8 cellular contexts compared by ENCODE assay signal in the genomic region with DNA sequence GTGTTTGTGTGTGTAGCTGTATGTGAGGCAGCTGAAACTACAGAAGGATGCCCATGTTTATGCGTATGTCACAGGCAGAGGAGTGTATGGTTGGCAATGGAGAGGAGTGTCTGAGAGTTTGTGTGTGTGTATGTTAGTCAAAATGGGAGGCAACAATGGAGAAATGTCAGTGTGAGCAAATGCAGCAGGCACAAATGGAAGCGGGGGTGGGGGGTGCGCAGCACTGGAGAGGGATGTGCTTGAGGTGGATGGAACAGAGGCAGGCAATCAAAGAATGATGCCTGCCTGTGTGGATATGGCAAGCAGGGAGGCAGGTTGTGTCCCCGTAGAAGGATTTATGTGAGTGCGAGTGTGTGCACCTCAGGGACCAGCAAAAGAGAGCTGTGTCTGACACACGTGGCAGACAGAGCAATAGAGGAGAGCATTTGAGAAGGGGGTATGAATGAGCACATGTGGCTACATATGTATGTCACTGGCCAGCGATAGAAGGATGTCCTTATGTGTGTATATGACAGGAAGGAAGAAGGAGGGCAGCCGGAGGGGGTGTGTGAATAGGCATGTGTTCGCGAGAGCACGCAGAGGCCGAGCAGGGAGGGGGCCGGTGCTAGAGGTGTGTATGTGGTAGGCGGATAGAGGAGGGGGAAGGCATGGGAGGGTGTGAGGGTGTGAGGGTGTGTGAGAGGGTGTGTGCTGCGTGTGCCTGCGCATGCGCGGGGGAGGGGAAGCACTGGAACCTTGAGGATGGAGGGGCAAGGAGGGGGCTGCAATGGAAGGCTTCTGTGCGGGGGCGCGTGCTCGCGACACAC. TPM values are rescaled to one million over a fixed set of nuclear protein-coding genes. Genes with fewer than 3 reads are reported as not detected.
DNase-seq lines count a peak whose midpoint lies in the region; ATAC-seq, FAIRE-seq and TF ChIP-seq lines count a peak whose summit lies in the region.

No MANE protein-coding gene starts in this region.

- RAD21 ChIA-PET in HCT116 (lab: Charles Lee; ENCODE audit: low non-redundant PET in 1 of 2, low total read pairs in 2 of 2, uncharacterized antibody in 2 of 2, unreplicated experiment in 2 of 2) = no interaction called here

- H3K79me2 ChIP-seq in DND-41 (ENCODE audit: insufficient read depth, low read length) = no peaks in the 10 kb centered on the region
- H3K79me2 ChIP-seq in HCT116 (ENCODE audit: insufficient read depth, low read length) = no peaks in the 10 kb centered on the region

- no peaks in the 10 kb centered on the region for H3K9me3 ChIP-seq in DND-41 (ENCODE audit: insufficient read depth, low read length, severe bottlenecking)
- H3K9me3 ChIP-seq in HCT116 (ENCODE audit: control insufficient read depth in 1 of 2, insufficient read depth in 1 of 2, low read depth in 1 of 2, low read length in 2 of 2) = no peaks in the 10 kb centered on the region
- no peaks in the 10 kb centered on the region for H3K9me3 ChIP-seq in Panc1 (ENCODE audit: control insufficient read depth, insufficient read depth, low read depth, low read length)
- H3K9me3 ChIP-seq in pancreas = no peaks in the 10 kb centered on the region
- no peaks in the 10 kb centered on the region for H3K9me3 ChIP-seq in upper lobe of left lung

- no peak overlapping the region for H2AFZ ChIP-seq in DND-41 (ENCODE audit: low read depth, low read length)
- H2AFZ ChIP-seq in HCT116 (ENCODE audit: low read depth, low read length, poor library complexity, severe bottlenecking) = no peak overlapping the region

- TF ChIP-seq EP300 in upper lobe of left lung (IDR thresholded peaks at IDR 0.05) = no peak

- H3K27me3 ChIP-seq in DND-41 (ENCODE audit: insufficient read depth, low read length, poor library complexity) (no peaks in the 10 kb centered on the region), HCT116 (ENCODE audit: insufficient read depth, low read length) (no peaks in the 10 kb centered on the region), Panc1 (ENCODE audit: control insufficient read depth, insufficient read depth, low read length) (no peaks in the 10 kb centered on the region), pancreas (no peaks in the 10 kb centered on the region), upper lobe of left lung (no peaks in the 10 kb centered on the region)

- H3K27ac ChIP-seq in DND-41 (ENCODE audit: low read length) (no peak overlapping the region), HCT116 (ENCODE audit: low read depth, low read length) (no peak overlapping the region), Panc1 (ENCODE audit: low read length) (no peak overlapping the region), pancreas (no peak overlapping the region), upper lobe of left lung (peak overlapping the region in 3 of 4 donors; percentile 51 to 83 (median 79))

- no peak for FAIRE-seq in pancreas (lab: Jason Lieb, UNC)

- ATAC-seq in DND-41 (ENCODE audit: insufficient read depth, low read depth) (no peak), HCT116 (no peak), Panc1 (peak; percentile 68), pancreas (peak; percentile 66 to 78 (median 76)), upper lobe of left lung (ENCODE audit: low FRiP score in 2 of 2) (peak; percentile 69 to 79)

- 20 to 42% methylated on average over 23 of the region's 23 CpGs for WGBS in pancreas, 2 donors
- WGBS in upper lobe of left lung, 2 donors = 13 to 37% methylated on average over 21 to 23 of the region's 23 CpGs

- DNase-seq in DND-41 (peak; percentile 5), HCT116 (ENCODE audit: low read depth, low spot score) (no peak), Panc1 (ENCODE audit: low read depth, low spot score) (no peak), glomerular visceral epithelial cell (ENCODE audit: extremely low spot score) (peak; percentile 24), pancreas (peak in 4 of 6 donors; percentile 20 to 42 (median 24)), upper lobe of left lung (peak; percentile 40 to 73), SKM-1 (lab: John Stamatoyannopoulos, UW; ENCODE audit: unreplicated experiment) (no peak)
- DNase-seq in activated effector memory CD4-positive, alpha-beta T cell treated with Interleukin-2 at 50 U/mL for 16 hours = peak; percentile 46

- TF ChIP-seq CTCF in DND-41 (IDR thresholded peaks at IDR 0.05; ENCODE audit: borderline replicate concordance, extremely low read depth, low read length, poor library complexity, severe bottlenecking) = no peak
- no peak for TF ChIP-seq CTCF in HCT116 (IDR thresholded peaks at IDR 0.05 in 2 of 3, conservative IDR thresholded peaks at IDR 0.05 in 1 of 3; ENCODE audit: borderline replicate concordance in 1 of 3, insufficient read depth in 1 of 3, low read depth in 2 of 3, low read length in 2 of 3)
- no peak for TF ChIP-seq CTCF in Panc1 (IDR thresholded peaks at IDR 0.05)
- TF ChIP-seq CTCF in pancreas (IDR thresholded peaks at IDR 0.05) = no peak
- TF ChIP-seq CTCF in upper lobe of left lung (IDR thresholded peaks at IDR 0.05) = no peak

- intact Hi-C loops in HCT116 (cut with micrococcal nuclease) = no loop called here
- intact Hi-C loops in Panc1 (cut with micrococcal nuclease; ENCODE audit: unreplicated experiment) = no loop called here
- intact Hi-C loops in pancreas (cut with DNase I) = no loop called here

- H4K20me1 ChIP-seq in DND-41 (ENCODE audit: insufficient read depth, low read length) = no peaks in the 10 kb centered on the region
- no peaks in the 10 kb centered on the region for H4K20me1 ChIP-seq in HCT116 (ENCODE audit: insufficient read depth)

- POLR2A ChIA-PET in HCT116 (lab: Charles Lee) (no interaction called here), Panc1 (lab: Charles Lee) (no interaction called here)

- TF ChIP-seq POLR2A in HCT116 (IDR thresholded peaks at IDR 0.05; ENCODE audit: borderline replicate concordance, extremely low read depth, insufficient read depth, insufficient read length) = no peak
- no peak for TF ChIP-seq POLR2A in upper lobe of left lung (IDR thresholded peaks at IDR 0.05)

- peak overlapping the region; percentile 76 for H3K4me2 ChIP-seq in DND-41 (ENCODE audit: insufficient read depth, low read length)
- H3K4me2 ChIP-seq in HCT116 (ENCODE audit: low read length) = peak overlapping the region; percentile 74; the same call in 1 of the 2 replicates

- H3K4me3 ChIP-seq in DND-41 (ENCODE audit: low read depth in 1 of 2, low read length in 2 of 2) (peak overlapping the region in 1 of 2 experiments; percentile 79; a peak in 2 of 4 replicates), HCT116 (replicated peaks in 1 of 2; ENCODE audit: low read depth in 1 of 2, low read length in 2 of 2) (peak overlapping the region; percentile 65 to 73), Panc1 (ENCODE audit: low read depth in 2 of 2, low read length in 2 of 2) (peak overlapping the region; percentile 72 to 79), pancreas (peak overlapping the region in 3 of 4 donors; percentile 38 to 67 (median 57)), upper lobe of left lung (peak overlapping the region; percentile 48 to 84 (median 60))

- no peak for TF ChIP-seq RAD21 in HCT116 (IDR thresholded peaks at IDR 0.05; ENCODE audit: low read depth)

- in situ Hi-C loops in Panc1 (cut with HindIII; ENCODE audit: low pct_unique_long_range_greater_than_20kb, low sequenced_read_pairs) = no loop called here

- no peaks in the 10 kb centered on the region for H3K9me2 ChIP-seq in HCT116 (ENCODE audit: insufficient read depth)

- BruUV-seq in HCT116 (replicated peaks; lab: Mats Ljungman, UMichigan) (no TSS peak), Panc1 (replicated peaks; lab: Mats Ljungman, UMichigan) (no TSS peak)

- H3K9ac ChIP-seq in DND-41 (ENCODE audit: low read depth, low read length) (peak overlapping the region; percentile 69; the same call in 1 of the 2 replicates), HCT116 (ENCODE audit: low read length) (no peak overlapping the region)

- peaks cover 17% of the 10 kb centered on the region for H3K4me1 ChIP-seq in DND-41 (ENCODE audit: insufficient read depth, low read length)
- H3K4me1 ChIP-seq in HCT116 (ENCODE audit: control insufficient read depth in 1 of 2, insufficient read depth in 2 of 2, low read length in 2 of 2) = peaks cover 0 to under 1% of the 10 kb centered on the region in 2 experiments; a peak in 1 of 4 replicates
- no peaks in the 10 kb centered on the region for H3K4me1 ChIP-seq in Panc1 (ENCODE audit: control insufficient read depth, insufficient read depth, low read length)
- no peaks in the 10 kb centered on the region for H3K4me1 ChIP-seq in pancreas
- H3K4me1 ChIP-seq in upper lobe of left lung = peaks cover 0 to 5% (median 0%) of the 10 kb centered on the region in 4 donors

- CTCF ChIA-PET in HCT116 (lab: Charles Lee) = no interaction called here
- CTCF ChIA-PET in Panc1 (lab: Charles Lee) = no interaction called here

- peaks cover 3% of the 10 kb centered on the region; the same call in 1 of the 2 replicates for H3K36me3 ChIP-seq in DND-41 (ENCODE audit: insufficient read depth, low read length)
- no peaks in the 10 kb centered on the region; a peak in 1 of 4 replicates for H3K36me3 ChIP-seq in HCT116 (ENCODE audit: control insufficient read depth in 1 of 2, insufficient read depth in 2 of 2, low read length in 2 of 2)
- H3K36me3 ChIP-seq in Panc1 (ENCODE audit: control insufficient read depth, insufficient read depth, low read length) = no peaks in the 10 kb centered on the region
- H3K36me3 ChIP-seq in pancreas = no peaks in the 10 kb centered on the region
- H3K36me3 ChIP-seq in upper lobe of left lung = peaks cover 0 to 9% (median 3%) of the 10 kb centered on the region in 4 donors

TF ChIP-seq in HCT116, 20 proteins besides CTCF, POLR2A, EP300 and RAD21 (continues in another document):
- TF ChIP-seq CBX3 (IDR thresholded peaks at IDR 0.05; ENCODE audit: low read depth) (no peak), SP1 (IDR thresholded peaks at IDR 0.05; ENCODE audit: low read depth) (no peak), POLR2AphosphoS5 (IDR thresholded peaks at IDR 0.05; ENCODE audit: low read depth, low read length) (no peak), SIN3A (IDR thresholded peaks at IDR 0.05; ENCODE audit: low read depth) (no peak)

RNA-seq across cellular contexts. Expression of a gene that starts 1.1 kb away (rescaled TPM):
- 15.7 TPM for total RNA-seq in HCT116 (2021; ENCODE audit: unreplicated experiment)
- polyA plus RNA-seq in HCT116 (2012) = 14.2 and 16.0 TPM in 2 replicates
- 11.8 TPM for total RNA-seq in Panc1 (2021; ENCODE audit: unreplicated experiment)
- 12.2 TPM for polyA plus RNA-seq in Panc1 (2012; ENCODE audit: insufficient read length)
- 10 to 100 TPM in 3 of 6 donors, 1 to 10 TPM in 3; 6.1 to 20.0 (median 8.8) TPM for total RNA-seq in pancreas
- 10 to 100 TPM in 1 of 2 donors, 1 to 10 TPM in 1; 5.4 to 16.6 TPM for polyA plus RNA-seq in pancreas
- 10 to 100 TPM; 13.8 to 25.9 (median 14.8) TPM for total RNA-seq in upper lobe of left lung

Comparison
In these comparisons a context has a peak if more than half of its experiments do, and no peak if none do; other contexts are left out.
1. ATAC-seq: peak in Panc1 (single experiment), pancreas (4 of 4) and upper lobe of left lung (2 of 2); none in DND-41 (single experiment) and HCT116 (single experiment).
2. DNase-seq: peak in DND-41 (single experiment), activated effector memory CD4-positive, alpha-beta T cell treated with Interleukin-2 at 50 U/mL for 16 hours (single experiment), glomerular visceral epithelial cell (single experiment), pancreas (4 of 6) and upper lobe of left lung (2 of 2); none in HCT116 (single experiment), Panc1 (single experiment) and SKM-1 (single experiment).
3. H3K27ac ChIP-seq: peak in upper lobe of left lung (3 of 4); none in DND-41 (single experiment), HCT116 (single experiment), Panc1 (single experiment) and pancreas (0 of 4).